8 cellular contexts compared by ENCODE assay signal in the genomic region with DNA sequence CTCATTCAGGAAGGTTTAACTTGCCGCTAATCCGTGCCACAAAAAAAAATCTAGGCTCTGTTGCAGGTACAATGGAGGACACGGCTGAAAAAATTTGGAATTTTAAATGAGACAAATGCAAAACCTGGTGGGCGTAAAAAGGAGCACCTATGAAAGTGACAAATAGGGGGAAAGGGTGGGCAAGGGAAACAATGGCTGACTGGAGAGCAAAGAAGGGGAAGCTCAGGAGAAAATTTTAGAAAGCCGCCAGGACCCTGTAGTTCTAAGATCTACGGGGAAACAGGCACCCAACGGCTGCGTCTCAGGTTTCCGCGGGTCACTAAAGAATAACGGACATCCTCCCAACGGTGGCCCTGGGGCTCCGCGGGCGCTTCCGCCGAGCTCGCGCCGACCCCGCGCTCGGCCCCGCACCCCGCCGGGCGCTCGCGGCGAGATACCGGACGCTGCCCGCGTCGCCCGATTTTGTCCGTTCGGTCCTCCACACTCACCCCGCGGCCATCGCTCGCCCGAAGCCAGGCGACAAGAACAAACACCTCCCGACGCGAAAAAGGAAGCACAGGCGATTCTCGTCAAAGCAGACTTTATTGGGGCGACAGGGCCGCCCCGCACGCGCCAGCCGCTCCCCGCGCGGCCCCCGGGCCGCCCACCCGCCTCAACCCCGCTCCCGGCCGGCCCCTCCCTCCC. TPM values are rescaled to one million over a fixed set of nuclear protein-coding genes. Genes with fewer than 3 reads are reported as not detected.
A peak's percentile ranks its signal among the peaks of the same experiment; 100 is the strongest.
DNase-seq lines count a peak whose midpoint lies in the region; ATAC-seq and TF ChIP-seq lines count a peak whose summit lies in the region.

No MANE protein-coding gene starts in this region.

- peaks cover 20% of the 10 kb centered on the region for H3K4me1 ChIP-seq in neuron (ENCODE audit: insufficient read depth, low read length)
- H3K4me1 ChIP-seq in vagina = peaks cover 56% of the 10 kb centered on the region

- no peak for TF ChIP-seq CTCF in fibroblast of the aortic adventitia (IDR thresholded peaks at IDR 0.05; ENCODE audit: insufficient read depth, low read length)
- no peak for TF ChIP-seq CTCF in vagina (IDR thresholded peaks at IDR 0.05)

- H3K36me3 ChIP-seq in neuron (ENCODE audit: insufficient read depth, low read length) (peaks cover 13% of the 10 kb centered on the region), vagina (no peaks in the 10 kb centered on the region)

- peak overlapping the region; percentile 99 for H3K27ac ChIP-seq in vagina

- no peaks in the 10 kb centered on the region for H3K9me3 Mint-ChIP-seq in activated T-cell treated with anti-CD3 and anti-CD28 coated beads, Interleukin-2, amount 50 U/mL, for 72 hours

- H3K27me3 Mint-ChIP-seq in activated T-cell treated with anti-CD3 and anti-CD28 coated beads, Interleukin-2, amount 50 U/mL, for 72 hours (ENCODE audit: low read depth) = no peaks in the 10 kb centered on the region

- H3K4me3 ChIP-seq in fibroblast of the aortic adventitia (ENCODE audit: low read depth, low read length) (peak overlapping the region; percentile 81), neuron (ENCODE audit: low read length) (peak overlapping the region; percentile 87), vagina (peak overlapping the region; percentile 84 to 100)

- intact Hi-C loops in vagina (cut with DNase I) = loop anchor here (5.0 kb wide), 1 partner anchor 69 kb away; the partner anchor contains the start of gene SLC25A29

- H3K9me3 ChIP-seq in neuron (ENCODE audit: low read length) (peaks cover 3% of the 10 kb centered on the region), vagina (no peaks in the 10 kb centered on the region)

- peak overlapping the region; percentile 85 to 94 for H3K4me3 Mint-ChIP-seq in activated T-cell treated with anti-CD3 and anti-CD28 coated beads, Interleukin-2, amount 50 U/mL, for 72 hours

- H3K27me3 ChIP-seq in neuron (ENCODE audit: insufficient read depth, low read length) = no peaks in the 10 kb centered on the region
- no peaks in the 10 kb centered on the region for H3K27me3 ChIP-seq in vagina

- peak; percentile 12 for DNase-seq in NCI-H2196 (lab: John Stamatoyannopoulos, UW; ENCODE audit: unreplicated experiment)
- no peak for DNase-seq in NCI-H2196 treated with DMSO at 0.1 percent for 48 hours (lab: John Stamatoyannopoulos, UW; ENCODE audit: unreplicated experiment)
- peak; percentile 35 for DNase-seq in NOMO-1 treated with dmso at 0.1 percent for 144 hours (lab: John Stamatoyannopoulos, UW; ENCODE audit: unreplicated experiment)
- peak; percentile 62 to 71 for DNase-seq in activated T-cell treated with anti-CD3 and anti-CD28 coated beads, Interleukin-2, amount 50 U/mL, for 72 hours
- DNase-seq in fibroblast of the aortic adventitia (ENCODE audit: low read depth) = peak; percentile 44
- DNase-seq in vagina (ENCODE audit: extremely low spot score in 2 of 2) = no peak

- no peak for TF ChIP-seq POLR2A in vagina (IDR thresholded peaks at IDR 0.05)

- H2AFZ ChIP-seq in neuron (ENCODE audit: low read depth, low read length) = no peak overlapping the region

- peaks cover 58% of the 10 kb centered on the region for H3K4me1 Mint-ChIP-seq in activated T-cell treated with anti-CD3 and anti-CD28 coated beads, Interleukin-2, amount 50 U/mL, for 72 hours (ENCODE audit: low read depth)

- H3K27ac Mint-ChIP-seq in activated T-cell treated with anti-CD3 and anti-CD28 coated beads, Interleukin-2, amount 50 U/mL, for 72 hours = peak overlapping the region; percentile 97

- peak; percentile 10 for ATAC-seq in HG03432 (IDR thresholded peaks at IDR 0.05; ENCODE audit: unreplicated experiment)
- peak; percentile 20 to 23 for ATAC-seq in activated T-cell treated with anti-CD3 and anti-CD28 coated beads, Interleukin-2, amount 50 U/mL, for 72 hours (replicated peaks in 1 of 2)

- H3K36me3 Mint-ChIP-seq in activated T-cell treated with anti-CD3 and anti-CD28 coated beads, Interleukin-2, amount 50 U/mL, for 72 hours (ENCODE audit: insufficient read depth in 2 of 2) = peaks cover 15 to 20% of the 10 kb centered on the region in 2 donors

RNA-seq across cellular contexts. Expression of gene YY1, which starts 1.1 kb away (rescaled TPM):
- total RNA-seq in activated T-cell treated with anti-CD3 and anti-CD28 coated beads, Interleukin-2, amount 50 U/mL, for 72 hours = 10 to 100 TPM; 93.0 to 99.8 TPM
- total RNA-seq in fibroblast of the aortic adventitia (ENCODE audit: low replicate concordance) (43.3 and 47.3 TPM in 2 replicates), vagina (43.0 TPM)

Comparison
In these comparisons a context has a peak if more than half of its experiments do, and no peak if none do; other contexts are left out.
1. DNase-seq: peak in NCI-H2196 (single experiment), NOMO-1 treated with dmso at 0.1 percent for 144 hours (single experiment), activated T-cell treated with anti-CD3 and anti-CD28 coated beads, Interleukin-2, amount 50 U/mL, for 72 hours (2 of 2) and fibroblast of the aortic adventitia (single experiment); none in NCI-H2196 treated with DMSO at 0.1 percent for 48 hours (single experiment) and vagina (0 of 2).
2. Peak in every context shown above with its lines, with median percentiles within 50 percentile points of each other: H3K4me3 ChIP-seq.